Comparison of ENCODE assay signal across 11 cellular contexts in genomic region chr5:134590992-134591659, GRCh38. TPM values are rescaled to one million over a fixed set of nuclear protein-coding genes. Genes with fewer than 3 reads are reported as not detected.
DNase-seq lines count a peak whose midpoint lies in the region; ATAC-seq and TF ChIP-seq lines count a peak whose summit lies in the region.
"Had no signal": no experiment of that assay in that cellular context is flagged by ENCODE, and none has a peak within 500 bp of the region (broad histone marks: within the 10 kb centered on the region; RNA-seq: fewer than 3 reads in every experiment).

No MANE protein-coding gene starts in this region.

- ATAC-seq in activated T-cell treated with anti-CD3 and anti-CD28 coated beads, Interleukin-2, amount 50 U/mL, for 4 hours: peak; percentile 36 to 47
- peak in 1 of 4 donors; percentile 43 for ATAC-seq in right lobe of liver
- ATAC-seq in natural killer cell treated with Interleukin-12 subunit alpha and Interleukin-12 subunit beta and Interleukin-15 and Interleukin-18, amount 100 ng/mL, for 72 hours: no peak
- no peak for ATAC-seq in stimulated activated memory B cell treated with anti-CD40 and anti-IgM and Interleukin-4, amounts not matched to agents 10 μg/mL and 1 μg/mL and 100 μg/mL, for 72 hours

- TF ChIP-seq POLR2A in right lobe of liver (IDR thresholded peaks at IDR 0.05): no peak
- TF ChIP-seq POLR2A in transverse colon (IDR thresholded peaks at IDR 0.05): no peak

- no peak for TF ChIP-seq CTCF in right lobe of liver (IDR thresholded peaks at IDR 0.05)
- no peak for TF ChIP-seq CTCF in transverse colon (IDR thresholded peaks at IDR 0.05)

- H3K9me3 Mint-ChIP-seq in activated T-cell treated with anti-CD3 and anti-CD28 coated beads, Interleukin-2, amount 50 U/mL, for 4 hours: no peaks in the 10 kb centered on the region
- no peaks in the 10 kb centered on the region for H3K9me3 Mint-ChIP-seq in natural killer cell treated with Interleukin-12 subunit alpha and Interleukin-12 subunit beta and Interleukin-15 and Interleukin-18, amount 100 ng/mL, for 72 hours
- no peaks in the 10 kb centered on the region for H3K9me3 Mint-ChIP-seq in stimulated activated memory B cell treated with anti-CD40 and anti-IgM and Interleukin-4, amounts not matched to agents 10 μg/mL and 1 μg/mL and 100 μg/mL, for 72 hours
- H3K9me3 Mint-ChIP-seq: CD4-positive, alpha-beta T cell had no signal

- H3K9me3 ChIP-seq in right lobe of liver (no peaks in the 10 kb centered on the region), transverse colon (no peaks in the 10 kb centered on the region)

- no peaks in the 10 kb centered on the region for H3K36me3 ChIP-seq in right lobe of liver
- H3K36me3 ChIP-seq in transverse colon: no peaks in the 10 kb centered on the region

- TF ChIP-seq EP300 in transverse colon (IDR thresholded peaks at IDR 0.05; ENCODE audit: low read depth): no peak

- in situ Hi-C loops in transverse colon (cut with MboI; ENCODE audit: low pct_ligation_motif_present in 1 of 4, low pct_unique_long_range_greater_than_20kb in 1 of 4, low sequenced_read_pairs in 3 of 4): loop anchor here in 1 of 4 donors (25.0 kb wide), 2 partner anchors 179 to 404 kb away; partner anchors contain the start of genes CDKN2AIPNL and SKP1

- 100% methylated on average over 1 of the region's 5 CpGs for WGBS in right lobe of liver (ENCODE audit: insufficient coverage, low coverage, low lambda C conversion rate, missing lambda C conversion rate)
- WGBS in transverse colon (ENCODE audit: low coverage in 1 of 2), 2 donors: 64 to 100% methylated on average over 1 to 5 of the region's 5 CpGs

- H3K4me1 ChIP-seq in right lobe of liver (peaks cover 0 to 39% (median 3%) of the 10 kb centered on the region in 4 donors), transverse colon (peaks cover 0 to 15% (median 8%) of the 10 kb centered on the region in 4 donors)

- no peaks in the 10 kb centered on the region for H3K27me3 Mint-ChIP-seq in activated T-cell treated with anti-CD3 and anti-CD28 coated beads, Interleukin-2, amount 50 U/mL, for 4 hours (ENCODE audit: low read depth)
- H3K27me3 Mint-ChIP-seq in natural killer cell treated with Interleukin-12 subunit alpha and Interleukin-12 subunit beta and Interleukin-15 and Interleukin-18, amount 100 ng/mL, for 72 hours: no peaks in the 10 kb centered on the region
- no peaks in the 10 kb centered on the region for H3K27me3 Mint-ChIP-seq in stimulated activated memory B cell treated with anti-CD40 and anti-IgM and Interleukin-4, amounts not matched to agents 10 μg/mL and 1 μg/mL and 100 μg/mL, for 72 hours
- H3K27me3 Mint-ChIP-seq: CD4-positive, alpha-beta T cell had no signal

- H3K4me3 ChIP-seq in right lobe of liver: no peak overlapping the region
- no peak overlapping the region for H3K4me3 ChIP-seq in transverse colon

- H3K27ac Mint-ChIP-seq in natural killer cell treated with Interleukin-12 subunit alpha and Interleukin-12 subunit beta and Interleukin-15 and Interleukin-18, amount 100 ng/mL, for 72 hours: peak overlapping the region in 1 of 2 donors; percentile 52
- no peak overlapping the region for H3K27ac Mint-ChIP-seq in stimulated activated memory B cell treated with anti-CD40 and anti-IgM and Interleukin-4, amounts not matched to agents 10 μg/mL and 1 μg/mL and 100 μg/mL, for 72 hours
- H3K27ac Mint-ChIP-seq: CD4-positive, alpha-beta T cell had no signal

- H3K36me3 Mint-ChIP-seq in activated T-cell treated with anti-CD3 and anti-CD28 coated beads, Interleukin-2, amount 50 U/mL, for 4 hours (ENCODE audit: insufficient read depth): no peaks in the 10 kb centered on the region
- no peaks in the 10 kb centered on the region for H3K36me3 Mint-ChIP-seq in natural killer cell treated with Interleukin-12 subunit alpha and Interleukin-12 subunit beta and Interleukin-15 and Interleukin-18, amount 100 ng/mL, for 72 hours
- H3K36me3 Mint-ChIP-seq in stimulated activated memory B cell treated with anti-CD40 and anti-IgM and Interleukin-4, amounts not matched to agents 10 μg/mL and 1 μg/mL and 100 μg/mL, for 72 hours: no peaks in the 10 kb centered on the region

- H3K4me3 Mint-ChIP-seq in activated T-cell treated with anti-CD3 and anti-CD28 coated beads, Interleukin-2, amount 50 U/mL, for 4 hours: no peak overlapping the region
- H3K4me3 Mint-ChIP-seq in natural killer cell treated with Interleukin-12 subunit alpha and Interleukin-12 subunit beta and Interleukin-15 and Interleukin-18, amount 100 ng/mL, for 72 hours: no peak overlapping the region
- H3K4me3 Mint-ChIP-seq in stimulated activated memory B cell treated with anti-CD40 and anti-IgM and Interleukin-4, amounts not matched to agents 10 μg/mL and 1 μg/mL and 100 μg/mL, for 72 hours: no peak overlapping the region
- H3K4me3 Mint-ChIP-seq: CD4-positive, alpha-beta T cell had no signal

- intact Hi-C loops in right lobe of liver (cut with DNase I): no loop called here
- intact Hi-C loops in transverse colon (cut with DNase I; ENCODE audit: low total_unique reads): no loop called here

- peak; percentile 71 for DNase-seq in activated effector memory CD4-positive, alpha-beta T cell treated with anti-CD3 and anti-CD28 coated beads, Interleukin-2, amount 50 U/mL, for 16 hours
- no peak for DNase-seq in activated effector memory CD4-positive, alpha-beta T cell treated with Interleukin-2 at 50 U/mL for 16 hours
- peak; percentile 16 for DNase-seq in activated T-cell treated with anti-CD3 and anti-CD28 coated beads, Interleukin-2, amount 50 U/mL, for 4 hours
- DNase-seq in right lobe of liver (no peak), transverse colon (peak; percentile 78), NCI-H2171 (lab: John Stamatoyannopoulos, UW) (no peak)
- DNase-seq in natural killer cell treated with Interleukin-12 subunit alpha and Interleukin-12 subunit beta and Interleukin-15 and Interleukin-18, amount 100 ng/mL, for 72 hours (ENCODE audit: low spot score): no peak
- DNase-seq: CD4-positive, alpha-beta T cell; cerebellar nuclear complex; T-helper 9 cell had no signal

- H3K27ac ChIP-seq in right lobe of liver (peak overlapping the region in 2 of 3 donors; percentile 10 to 71), transverse colon (peak overlapping the region in 2 of 4 donors; percentile 14 to 55)

- no peaks in the 10 kb centered on the region for H3K27me3 ChIP-seq in right lobe of liver
- no peaks in the 10 kb centered on the region for H3K27me3 ChIP-seq in transverse colon

- peaks cover 12% of the 10 kb centered on the region for H3K4me1 Mint-ChIP-seq in activated T-cell treated with anti-CD3 and anti-CD28 coated beads, Interleukin-2, amount 50 U/mL, for 4 hours (ENCODE audit: low read depth)
- peaks cover 10% of the 10 kb centered on the region in 2 donors for H3K4me1 Mint-ChIP-seq in natural killer cell treated with Interleukin-12 subunit alpha and Interleukin-12 subunit beta and Interleukin-15 and Interleukin-18, amount 100 ng/mL, for 72 hours (ENCODE audit: low read depth in 2 of 2)
- H3K4me1 Mint-ChIP-seq in stimulated activated memory B cell treated with anti-CD40 and anti-IgM and Interleukin-4, amounts not matched to agents 10 μg/mL and 1 μg/mL and 100 μg/mL, for 72 hours: peaks cover 22% of the 10 kb centered on the region

RNA-seq across cellular contexts. Expression of gene SAR1B, which starts 41.5 kb away (rescaled TPM):
- total RNA-seq in activated T-cell treated with anti-CD3 and anti-CD28 coated beads, Interleukin-2, amount 50 U/mL, for 4 hours: 10 to 100 TPM; 57.4 to 63.7 (median 58.3) TPM
- total RNA-seq in right lobe of liver (100 to 1,000 TPM in 4 of 6 experiments, 10 to 100 TPM in 2; 53.0 to 195 (median 142) TPM), transverse colon (10 to 100 TPM; 14.3 to 77.8 (median 59.8) TPM)
- 10 to 100 TPM; 63.7 to 70.9 TPM for total RNA-seq in natural killer cell treated with Interleukin-12 subunit alpha and Interleukin-12 subunit beta and Interleukin-15 and Interleukin-18, amount 100 ng/mL, for 72 hours

RNA-seq across cellular contexts. Expression of gene SEC24A, which starts 57.5 kb away (rescaled TPM):
- total RNA-seq in activated T-cell treated with anti-CD3 and anti-CD28 coated beads, Interleukin-2, amount 50 U/mL, for 4 hours: 10 to 100 TPM; 27.2 to 30.0 (median 28.3) TPM
- 10 to 100 TPM; 28.4 to 45.8 (median 40.0) TPM for total RNA-seq in right lobe of liver
- 10 to 100 TPM in 3 of 4 donors, 1 to 10 TPM in 1; 9.2 to 26.7 (median 18.6) TPM for total RNA-seq in transverse colon
- 10 to 100 TPM; 40.2 to 42.1 TPM for total RNA-seq in natural killer cell treated with Interleukin-12 subunit alpha and Interleukin-12 subunit beta and Interleukin-15 and Interleukin-18, amount 100 ng/mL, for 72 hours

Comparison
In these comparisons a context has a peak if more than half of its experiments do, and no peak if none do; other contexts are left out.
1. DNase-seq: peak in activated effector memory CD4-positive, alpha-beta T cell treated with anti-CD3 and anti-CD28 coated beads, Interleukin-2, amount 50 U/mL, for 16 hours (single experiment), activated T-cell treated with anti-CD3 and anti-CD28 coated beads, Interleukin-2, amount 50 U/mL, for 4 hours (single experiment) and transverse colon (single experiment); none in activated effector memory CD4-positive, alpha-beta T cell treated with Interleukin-2 at 50 U/mL for 16 hours (single experiment), right lobe of liver (0 of 3), NCI-H2171 (single experiment) and natural killer cell treated with Interleukin-12 subunit alpha and Interleukin-12 subunit beta and Interleukin-15 and Interleukin-18, amount 100 ng/mL, for 72 hours (single experiment).
2. ATAC-seq: peak in activated T-cell treated with anti-CD3 and anti-CD28 coated beads, Interleukin-2, amount 50 U/mL, for 4 hours (2 of 2); none in natural killer cell treated with Interleukin-12 subunit alpha and Interleukin-12 subunit beta and Interleukin-15 and Interleukin-18, amount 100 ng/mL, for 72 hours (0 of 2) and stimulated activated memory B cell treated with anti-CD40 and anti-IgM and Interleukin-4, amounts not matched to agents 10 μg/mL and 1 μg/mL and 100 μg/mL, for 72 hours (single experiment).